ENCODE assay signal across 27 cellular contexts in the genomic region with DNA sequence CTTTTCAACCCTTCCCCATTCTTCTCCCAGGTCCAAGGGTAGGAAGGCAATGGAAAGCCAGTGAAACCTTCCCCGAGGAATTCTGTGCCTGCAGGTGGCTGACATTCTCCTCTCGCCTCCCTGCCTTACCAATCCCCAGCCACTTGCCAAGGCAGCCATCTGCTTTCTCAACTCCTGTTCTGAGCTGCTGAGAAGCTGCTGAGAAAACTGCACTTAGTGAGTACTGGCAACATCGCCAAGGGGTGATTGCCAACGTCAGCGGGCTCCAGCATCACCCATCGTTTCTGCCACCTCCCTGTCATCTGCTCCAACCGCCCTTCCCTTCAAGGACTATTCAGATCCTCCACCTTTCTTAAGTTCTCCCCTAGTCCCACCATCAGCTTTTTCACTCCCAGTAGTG.
"Had no signal": no experiment of that assay in that cellular context is flagged by ENCODE, and none has a peak within 500 bp of the region (broad histone marks: within the 10 kb centered on the region; RNA-seq: fewer than 3 reads in every experiment).

No MANE protein-coding gene starts in this region.

- DNase-seq: activated CD4-positive, alpha-beta T cell treated with anti-CD3 and anti-CD28 coated beads, Interleukin-2, amount 10 ng/mL, durations not matched to agents 7 days and 5 days; activated CD4-positive, CD25-positive, alpha-beta regulatory T cell treated with anti-CD3 and anti-CD28 coated beads, Interleukin-2, amount 50 U/mL, for 72 hours; activated CD8-positive, alpha-beta memory T cell treated with anti-CD3 and anti-CD28 coated beads, Interleukin-2, amount 10 ng/mL, durations not matched to agents 7 days and 5 days; activated CD8-positive, alpha-beta T cell treated with anti-CD3 and anti-CD28 coated beads for 36 hours; activated gamma-delta T cell; activated naive CD4-positive, alpha-beta T cell treated with anti-CD3 and anti-CD28 coated beads, Interleukin-2, amount 50 U/mL, for 16 hours; activated naive CD8-positive, alpha-beta T cell treated with anti-CD3 and anti-CD28 coated beads, Interleukin-2, amount 50 U/mL, for 24 hours; activated T-cell treated with anti-CD3 and anti-CD28 coated beads for 4 hours; body of pancreas; endodermal cell; esophagus squamous epithelium; gastrocnemius medialis; head of caudate nucleus; islet precursor cell; left cardiac atrium; mucosa of descending colon; nephron progenitor cell; right lobe of liver; small intestine; stimulated activated CD4-positive, alpha-beta T cell treated with anti-CD3 and anti-CD28 coated beads, Interleukin-15, amount 100 ng/mL, for 24 hours; stomach; T-helper 2 cell; transverse colon had no signal

- H3K27ac Mint-ChIP-seq: activated CD4-positive, alpha-beta T cell treated with anti-CD3 and anti-CD28 coated beads, Interleukin-2, amount 10 ng/mL, durations not matched to agents 7 days and 5 days; activated CD8-positive, alpha-beta memory T cell treated with anti-CD3 and anti-CD28 coated beads, Interleukin-2, amount 10 ng/mL, durations not matched to agents 7 days and 5 days; activated CD8-positive, alpha-beta T cell treated with anti-CD3 and anti-CD28 coated beads for 36 hours; activated naive CD8-positive, alpha-beta T cell treated with anti-CD3 and anti-CD28 coated beads, Interleukin-2, amount 50 U/mL, for 24 hours; endodermal cell; memory B cell; nephron progenitor cell; stimulated activated memory B cell treated with anti-CD40 and anti-IgM and Interleukin-4, amounts not matched to agents 10 μg/mL and 1 μg/mL and 100 μg/mL, for 72 hours had no signal

- H3K27me3 ChIP-seq: body of pancreas, right lobe of liver had no signal

- H3K9me3 ChIP-seq: body of pancreas, esophagus squamous epithelium, gastrocnemius medialis, mucosa of descending colon, right lobe of liver, stomach, transverse colon had no signal

- H3K9me3 Mint-ChIP-seq: activated CD4-positive, alpha-beta T cell treated with anti-CD3 and anti-CD28 coated beads, Interleukin-2, amount 10 ng/mL, durations not matched to agents 7 days and 5 days; activated CD8-positive, alpha-beta T cell treated with anti-CD3 and anti-CD28 coated beads for 36 hours; activated naive CD8-positive, alpha-beta T cell treated with anti-CD3 and anti-CD28 coated beads, Interleukin-2, amount 50 U/mL, for 24 hours; nephron progenitor cell; stimulated activated memory B cell treated with anti-CD40 and anti-IgM and Interleukin-4, amounts not matched to agents 10 μg/mL and 1 μg/mL and 100 μg/mL, for 72 hours had no signal

- H3K4me1 Mint-ChIP-seq: activated CD4-positive, alpha-beta T cell treated with anti-CD3 and anti-CD28 coated beads, Interleukin-2, amount 10 ng/mL, durations not matched to agents 7 days and 5 days; activated CD8-positive, alpha-beta memory T cell treated with anti-CD3 and anti-CD28 coated beads, Interleukin-2, amount 10 ng/mL, durations not matched to agents 7 days and 5 days; activated naive CD8-positive, alpha-beta T cell treated with anti-CD3 and anti-CD28 coated beads, Interleukin-2, amount 50 U/mL, for 24 hours; endodermal cell; memory B cell; stimulated activated memory B cell treated with anti-CD40 and anti-IgM and Interleukin-4, amounts not matched to agents 10 μg/mL and 1 μg/mL and 100 μg/mL, for 72 hours had no signal

- H3K4me3 Mint-ChIP-seq: activated CD4-positive, alpha-beta T cell treated with anti-CD3 and anti-CD28 coated beads, Interleukin-2, amount 10 ng/mL, durations not matched to agents 7 days and 5 days; activated CD8-positive, alpha-beta memory T cell treated with anti-CD3 and anti-CD28 coated beads, Interleukin-2, amount 10 ng/mL, durations not matched to agents 7 days and 5 days; activated CD8-positive, alpha-beta T cell treated with anti-CD3 and anti-CD28 coated beads for 36 hours; activated naive CD8-positive, alpha-beta T cell treated with anti-CD3 and anti-CD28 coated beads, Interleukin-2, amount 50 U/mL, for 24 hours; endodermal cell; memory B cell; nephron progenitor cell; stimulated activated memory B cell treated with anti-CD40 and anti-IgM and Interleukin-4, amounts not matched to agents 10 μg/mL and 1 μg/mL and 100 μg/mL, for 72 hours had no signal

- H3K27ac ChIP-seq: body of pancreas, esophagus squamous epithelium, gastrocnemius medialis, parathyroid adenoma, right lobe of liver, stomach, transverse colon, VCaP had no signal

- H3K79me2 ChIP-seq: parathyroid adenoma had no signal

- H3K36me3 Mint-ChIP-seq: activated CD8-positive, alpha-beta memory T cell treated with anti-CD3 and anti-CD28 coated beads, Interleukin-2, amount 10 ng/mL, durations not matched to agents 7 days and 5 days; memory B cell; stimulated activated memory B cell treated with anti-CD40 and anti-IgM and Interleukin-4, amounts not matched to agents 10 μg/mL and 1 μg/mL and 100 μg/mL, for 72 hours had no signal

- H3K4me3 ChIP-seq: body of pancreas, esophagus squamous epithelium, gastrocnemius medialis, mucosa of descending colon, right lobe of liver, stomach, transverse colon had no signal

- H2AFZ ChIP-seq: parathyroid adenoma had no signal

- ATAC-seq: activated CD8-positive, alpha-beta memory T cell treated with anti-CD3 and anti-CD28 coated beads, Interleukin-2, amount 10 ng/mL, durations not matched to agents 7 days and 5 days; activated CD8-positive, alpha-beta T cell treated with anti-CD3 and anti-CD28 coated beads for 36 hours; activated naive CD8-positive, alpha-beta T cell treated with anti-CD3 and anti-CD28 coated beads, Interleukin-2, amount 50 U/mL, for 24 hours; body of pancreas; gastrocnemius medialis; left cardiac atrium; mucosa of descending colon; stimulated activated memory B cell treated with anti-CD40 and anti-IgM and Interleukin-4, amounts not matched to agents 10 μg/mL and 1 μg/mL and 100 μg/mL, for 72 hours had no signal

- H3K36me3 ChIP-seq: esophagus squamous epithelium, gastrocnemius medialis, right lobe of liver, stomach, transverse colon had no signal

- H3K4me1 ChIP-seq: body of pancreas, esophagus squamous epithelium, gastrocnemius medialis, parathyroid adenoma, right lobe of liver, stomach, transverse colon had no signal
